8 cellular contexts compared by ENCODE assay signal in the genomic region with DNA sequence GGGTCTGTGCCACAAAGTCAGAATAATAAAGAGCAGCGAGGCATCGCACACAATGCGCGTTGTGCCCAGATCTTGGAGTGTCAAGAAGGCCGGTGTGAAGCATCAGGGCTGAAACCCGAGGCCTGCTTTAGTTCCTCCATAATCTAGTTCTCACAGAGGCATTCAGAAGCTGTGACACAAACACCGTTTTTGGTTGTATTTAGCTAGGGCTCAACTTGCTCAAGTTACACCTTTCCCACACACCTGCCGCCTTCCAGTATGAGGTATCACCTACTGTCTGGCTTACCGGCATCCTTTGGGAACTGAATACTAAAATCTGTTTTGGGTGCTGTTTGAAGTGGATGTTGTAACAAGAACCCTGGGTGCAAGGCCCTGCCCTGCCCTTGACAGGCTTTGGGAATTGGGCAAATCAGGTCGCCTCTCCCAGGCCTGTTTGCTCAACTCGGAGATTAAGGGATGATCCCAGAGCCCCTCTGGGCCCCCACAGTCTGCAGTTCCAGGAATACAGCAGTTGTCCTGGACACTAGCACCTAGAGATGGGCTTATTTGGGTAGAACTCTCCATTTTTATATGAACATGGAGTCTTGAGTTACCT. TPM values are rescaled to one million over a fixed set of nuclear protein-coding genes. Genes with fewer than 3 reads are reported as not detected.
DNase-seq lines count a peak whose midpoint lies in the region; ATAC-seq, FAIRE-seq and TF ChIP-seq lines count a peak whose summit lies in the region.

No MANE protein-coding gene starts in this region.

- TF ChIP-seq CTCF in GM23338 (conservative IDR thresholded peaks at IDR 0.05; ENCODE audit: low read depth in 2 of 2), result no peak
- TF ChIP-seq CTCF in glutamatergic neuron (IDR thresholded peaks at IDR 0.05; ENCODE audit: partially characterized antibody, unreplicated experiment), result no peak
- no peak for TF ChIP-seq CTCF in foreskin fibroblast (IDR thresholded peaks at IDR 0.05; ENCODE audit: low read depth, low read length)

- peaks cover 10% of the 10 kb centered on the region for H4K20me1 ChIP-seq in GM23338 (replicated peaks; ENCODE audit: insufficient read depth)

- no peak for DNase-seq in GM23338 (ENCODE audit: low spot score)
- DNase-seq in activated CD4-positive, alpha-beta memory T cell treated with anti-CD3 and anti-CD28 coated beads for 36 hours, result no peak
- DNase-seq in glutamatergic neuron, result no peak
- no peak for DNase-seq in small intestine
- DNase-seq in foreskin fibroblast, result no peak
- DNase-seq in 8988T, result no peak
- no peak for DNase-seq in activated gamma-delta T cell treated with Interleukin-2 at 50 U/mL for 16 hours

- peak overlapping the region; percentile 87; the same call in 1 of the 2 replicates for H3K27ac ChIP-seq in GM23338 (ENCODE audit: low read depth)
- H3K27ac ChIP-seq in small intestine (ENCODE audit: low read depth in 1 of 2, low read length in 1 of 2), result peak overlapping the region; percentile 38 to 97

- no peak overlapping the region for H3K4me2 ChIP-seq in GM23338

- POLR2A ChIA-PET in activated CD4-positive, alpha-beta memory T cell treated with anti-CD3 and anti-CD28 coated beads for 36 hours (lab: Charles Lee), result interaction anchor here (1.3 to 2.3 kb wide), 3 partner anchors 28 to 120 kb away, joined by 3 to 7 read pairs (median 6); a partner anchor contains a TSS

- no peak for FAIRE-seq in small intestine (lab: Jason Lieb, UNC)

- intact Hi-C loops in activated CD4-positive, alpha-beta memory T cell treated with anti-CD3 and anti-CD28 coated beads for 36 hours (cut with micrococcal nuclease), result loop anchor here (1.0 to 5.0 kb wide), 2 partner anchors 23 to 32 kb away; a partner anchor contains a TSS

- peaks cover 17% of the 10 kb centered on the region; the same call in 1 of the 2 replicates for H3F3A ChIP-seq in GM23338 (replicated peaks; ENCODE audit: low read depth)

- H3K9me3 ChIP-seq in small intestine (ENCODE audit: control insufficient read depth, low read depth), result no peaks in the 10 kb centered on the region

- no peak overlapping the region for H3K27ac Mint-ChIP-seq in GM23338
- peak overlapping the region; percentile 96 for H3K27ac Mint-ChIP-seq in activated CD4-positive, alpha-beta memory T cell treated with anti-CD3 and anti-CD28 coated beads for 36 hours
- H3K27ac Mint-ChIP-seq in glutamatergic neuron (ENCODE audit: unreplicated experiment), result peak overlapping the region; percentile 88

- ATAC-seq in GM23338, result no peak
- no peak for ATAC-seq in HG03039 (IDR thresholded peaks at IDR 0.05; ENCODE audit: unreplicated experiment)

- CTCF ChIA-PET in activated CD4-positive, alpha-beta memory T cell treated with anti-CD3 and anti-CD28 coated beads for 36 hours (lab: Charles Lee), result interaction anchor here (0.9 to 5.4 kb wide), 7 partner anchors 10 to 309 kb away, joined by 3 to 33 read pairs (median 11); a partner anchor contains a TSS

- no peak overlapping the region for H2AFZ ChIP-seq in GM23338

- no peaks in the 10 kb centered on the region for H3K9me2 ChIP-seq in GM23338 (ENCODE audit: insufficient read depth)

- H3K27me3 ChIP-seq in GM23338 (ENCODE audit: insufficient read depth), result no peaks in the 10 kb centered on the region
- H3K27me3 ChIP-seq in small intestine (ENCODE audit: control insufficient read depth in 2 of 2, insufficient read depth in 2 of 2, low read length in 2 of 2), result no peaks in the 10 kb centered on the region

- H3K4me1 Mint-ChIP-seq in GM23338 (peaks cover 51% of the 10 kb centered on the region), glutamatergic neuron (ENCODE audit: low read depth, unreplicated experiment) (peaks cover 48% of the 10 kb centered on the region)
- H3K4me1 Mint-ChIP-seq in activated CD4-positive, alpha-beta memory T cell treated with anti-CD3 and anti-CD28 coated beads for 36 hours (ENCODE audit: low read depth), result peaks cover 84% of the 10 kb centered on the region

- H3K4me3 Mint-ChIP-seq in GM23338 (no peak overlapping the region), glutamatergic neuron (ENCODE audit: unreplicated experiment) (peak overlapping the region; percentile 62)
- peak overlapping the region; percentile 54 for H3K4me3 Mint-ChIP-seq in activated CD4-positive, alpha-beta memory T cell treated with anti-CD3 and anti-CD28 coated beads for 36 hours

- no peaks in the 10 kb centered on the region for H3K9me3 Mint-ChIP-seq in GM23338
- H3K9me3 Mint-ChIP-seq in activated CD4-positive, alpha-beta memory T cell treated with anti-CD3 and anti-CD28 coated beads for 36 hours, result no peaks in the 10 kb centered on the region
- H3K9me3 Mint-ChIP-seq in glutamatergic neuron (ENCODE audit: unreplicated experiment), result peaks cover 3% of the 10 kb centered on the region

- H3K4me1 ChIP-seq in GM23338 (ENCODE audit: insufficient read depth) (peaks cover 19% of the 10 kb centered on the region), small intestine (ENCODE audit: control insufficient read depth in 2 of 2, insufficient read depth in 1 of 2, low read depth in 1 of 2, low read length in 1 of 2) (peaks cover 0 to 12% of the 10 kb centered on the region in 2 donors)

- WGBS in small intestine, 3 donors, result 78 to 86% (median 81%) methylated on average over 11 of the region's 11 CpGs

- peaks cover 57% of the 10 kb centered on the region for H3K79me2 ChIP-seq in GM23338 (replicated peaks; ENCODE audit: insufficient read depth)

- H3K36me3 ChIP-seq in GM23338 (ENCODE audit: insufficient read depth) (no peaks in the 10 kb centered on the region; the same call in 1 of the 2 replicates), small intestine (ENCODE audit: control insufficient read depth in 2 of 2, insufficient read depth in 2 of 2, low read length in 2 of 2) (no peaks in the 10 kb centered on the region)

- H3K36me3 Mint-ChIP-seq in GM23338 (ENCODE audit: low read depth) (no peaks in the 10 kb centered on the region; the same call in 2 of the 3 replicates), glutamatergic neuron (ENCODE audit: unreplicated experiment) (no peaks in the 10 kb centered on the region)
- H3K36me3 Mint-ChIP-seq in activated CD4-positive, alpha-beta memory T cell treated with anti-CD3 and anti-CD28 coated beads for 36 hours, result peaks cover 5% of the 10 kb centered on the region

- H3K27me3 Mint-ChIP-seq in GM23338 (ENCODE audit: insufficient read depth, low read depth, poor library complexity) (peaks cover 23% of the 10 kb centered on the region), glutamatergic neuron (ENCODE audit: unreplicated experiment) (peaks cover 9% of the 10 kb centered on the region)
- H3K27me3 Mint-ChIP-seq in activated CD4-positive, alpha-beta memory T cell treated with anti-CD3 and anti-CD28 coated beads for 36 hours, result no peaks in the 10 kb centered on the region

- H3K4me3 ChIP-seq in GM23338 (no peak overlapping the region), small intestine (ENCODE audit: low read depth in 1 of 2, low read length in 2 of 2) (no peak overlapping the region), foreskin fibroblast (ENCODE audit: low read depth in 1 of 2, low read length in 2 of 2) (no peak overlapping the region)

TF ChIP-seq in GM23338, 12 proteins besides CTCF, POLR2A, EP300 and RAD21 (continues in another document):
- no peak for TF ChIP-seq CREB1 (CRISPR knock-in tag; IDR thresholded peaks at IDR 0.05; ENCODE audit: low read depth)
- TF ChIP-seq NANOG (IDR thresholded peaks at IDR 0.05; ENCODE audit: borderline replicate concordance), result no peak
- TF ChIP-seq ZNF331 (CRISPR knock-in tag; IDR thresholded peaks at IDR 0.05; ENCODE audit: low read depth), result no peak
- TF ChIP-seq EZH2 (IDR thresholded peaks at IDR 0.05; ENCODE audit: low read depth, unreplicated experiment), result no peak
- TF ChIP-seq STAT1 (IDR thresholded peaks at IDR 0.05; ENCODE audit: unreplicated experiment), result no peak
- TF ChIP-seq, protein P1, sequence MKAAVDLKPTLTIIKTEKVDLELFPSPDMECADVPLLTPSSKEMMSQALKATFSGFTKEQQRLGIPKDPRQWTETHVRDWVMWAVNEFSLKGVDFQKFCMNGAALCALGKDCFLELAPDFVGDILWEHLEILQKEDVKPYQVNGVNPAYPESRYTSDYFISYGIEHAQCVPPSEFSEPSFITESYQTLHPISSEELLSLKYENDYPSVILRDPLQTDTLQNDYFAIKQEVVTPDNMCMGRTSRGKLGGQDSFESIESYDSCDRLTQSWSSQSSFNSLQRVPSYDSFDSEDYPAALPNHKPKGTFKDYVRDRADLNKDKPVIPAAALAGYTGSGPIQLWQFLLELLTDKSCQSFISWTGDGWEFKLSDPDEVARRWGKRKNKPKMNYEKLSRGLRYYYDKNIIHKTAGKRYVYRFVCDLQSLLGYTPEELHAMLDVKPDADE (IDR thresholded peaks at IDR 0.05), result no peak
- TF ChIP-seq EZH2phosphoT487 (IDR thresholded peaks at IDR 0.05; ENCODE audit: unreplicated experiment), result no peak

RNA-seq across cellular contexts. Expression of a gene that starts 27.0 kb away (rescaled TPM):
- total RNA-seq in GM23338 (2014; rRNA removed; shearing (Covaris generic)), result 21.2 and 27.0 TPM in 2 replicates
- polyA plus RNA-seq in GM23338 (2016; fragmentation: Nextera tagmentation; extraction: Ambion mirVana) (6.1 and 7.1 TPM in 2 replicates), small intestine (10 to 100 TPM; 15.5 to 26.2 (median 23.5) TPM)
- 10 to 100 TPM; 17.1 to 17.3 TPM for total RNA-seq in activated CD4-positive, alpha-beta memory T cell treated with anti-CD3 and anti-CD28 coated beads for 36 hours
- total RNA-seq in glutamatergic neuron (ENCODE audit: unreplicated experiment), result 33.0 TPM

RNA-seq across cellular contexts. Expression of a gene that starts 27.9 kb away (rescaled TPM):
- 5.5 and 6.7 TPM in 2 replicates for total RNA-seq in GM23338 (2014; rRNA removed; shearing (Covaris generic))
- polyA plus RNA-seq in GM23338 (2016; fragmentation: Nextera tagmentation; extraction: Ambion mirVana) (4.0 and 4.9 TPM in 2 replicates), small intestine (1 to 10 TPM; 8.1 to 10.0 (median 9.2) TPM)
- 10 to 100 TPM; 10.2 to 14.5 TPM for total RNA-seq in activated CD4-positive, alpha-beta memory T cell treated with anti-CD3 and anti-CD28 coated beads for 36 hours
- total RNA-seq in glutamatergic neuron (ENCODE audit: unreplicated experiment), result 6.2 TPM

RNA-seq across cellular contexts. Expression of a gene that starts 32.5 kb away (rescaled TPM):
- 108 and 124 TPM in 2 replicates for total RNA-seq in GM23338 (2014; rRNA removed; shearing (Covaris generic))
- polyA plus RNA-seq in GM23338 (2016; fragmentation: Nextera tagmentation; extraction: Ambion mirVana) (56.3 and 59.7 TPM in 2 replicates), small intestine (10 to 100 TPM; 68.2 to 99.7 (median 83.8) TPM)
- total RNA-seq in activated CD4-positive, alpha-beta memory T cell treated with anti-CD3 and anti-CD28 coated beads for 36 hours, result 10 to 100 TPM; 43.4 to 43.6 TPM
- total RNA-seq in glutamatergic neuron (ENCODE audit: unreplicated experiment), result 85.1 TPM

RNA-seq across cellular contexts. Expression of a gene that starts 54.2 kb away (rescaled TPM):
- total RNA-seq in GM23338 (2014; rRNA removed; shearing (Covaris generic)), result 0.27 TPM in 1 of 2 replicates, not detected in the other
- polyA plus RNA-seq in GM23338 (2016; fragmentation: Nextera tagmentation; extraction: Ambion mirVana), result 2.0 and 2.7 TPM in 2 replicates
- total RNA-seq in activated CD4-positive, alpha-beta memory T cell treated with anti-CD3 and anti-CD28 coated beads for 36 hours, result not detected
- not detected for total RNA-seq in glutamatergic neuron (ENCODE audit: unreplicated experiment)
- polyA plus RNA-seq in small intestine, result 100 to 1,000 TPM in 1 of 3 donors, 1 to 10 TPM in 2; 1.6 to 582 (median 5.4) TPM
